ENCODE assay signal across 31 cellular contexts in the genomic region with DNA sequence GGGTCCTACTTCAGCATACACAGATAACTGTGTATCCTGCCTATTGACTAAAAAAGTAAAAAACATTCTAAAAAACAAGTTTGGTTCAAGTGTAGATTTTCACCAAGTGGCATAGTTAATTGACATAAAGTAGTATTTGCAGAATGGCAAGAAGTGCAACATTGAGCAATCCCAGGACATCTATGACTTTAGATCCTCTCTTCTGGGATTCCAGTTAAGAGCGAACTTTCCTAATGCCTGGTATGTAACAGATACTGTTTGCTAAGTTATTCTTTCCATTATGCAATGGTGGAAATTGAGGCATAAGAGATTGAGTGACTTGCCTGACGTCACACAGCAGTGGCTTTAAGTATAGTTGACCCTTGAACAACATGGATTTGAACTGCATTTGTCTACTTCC.
"Had no signal": no experiment of that assay in that cellular context is flagged by ENCODE, and none has a peak within 500 bp of the region (broad histone marks: within the 10 kb centered on the region; RNA-seq: fewer than 3 reads in every experiment).

No MANE protein-coding gene starts in this region.

- H3K27me3 ChIP-seq: brain microvascular endothelial cell, dorsolateral prefrontal cortex, heart right ventricle, neutrophil, upper lobe of left lung, vagina had no signal

- H3K27ac ChIP-seq: brain microvascular endothelial cell, coronary artery, heart right ventricle, neutrophil, prostate gland, thoracic aorta, upper lobe of left lung, vagina, VCaP had no signal

- H3K4me3 ChIP-seq: coronary artery, dorsolateral prefrontal cortex, heart right ventricle, mucosa of descending colon, prostate gland, thoracic aorta, upper lobe of left lung, vagina had no signal

- H3K36me3 ChIP-seq: prostate gland had no signal

- H3K4me3 Mint-ChIP-seq: activated CD4-positive, alpha-beta memory T cell treated with anti-CD3 and anti-CD28 coated beads, Interleukin-2, amount 10 ng/mL, durations not matched to agents 7 days and 5 days; activated CD4-positive, alpha-beta T cell treated with anti-CD3 and anti-CD28 coated beads, Interleukin-2, amount 10 ng/mL, durations not matched to agents 7 days and 5 days; activated CD8-positive, alpha-beta memory T cell treated with anti-CD3 and anti-CD28 coated beads, Interleukin-2, amount 10 ng/mL, durations not matched to agents 7 days and 5 days; activated T-cell treated with anti-CD3 and anti-CD28 coated beads, Interleukin-2, amount 50 U/mL, for 72 hours; natural killer cell treated with Interleukin-12 subunit alpha and Interleukin-12 subunit beta and Interleukin-15 and Interleukin-18, amount 100 ng/mL, for 72 hours; stimulated activated effector memory CD8-positive, alpha-beta T cell treated with anti-CD3 and anti-CD28 coated beads, Interleukin-12 subunit alpha, Interleukin-12 subunit beta, amount 100 ng/mL, for 72 hours; stimulated activated naive CD8-positive, alpha-beta T cell treated with anti-CD3 and anti-CD28 coated beads, Interleukin-15, Interleukin-2, amounts not matched to agents 100 ng/mL and 50 ng/mL, for 24 hours had no signal

- H3K27ac Mint-ChIP-seq: activated CD4-positive, alpha-beta memory T cell treated with anti-CD3 and anti-CD28 coated beads, Interleukin-2, amount 10 ng/mL, durations not matched to agents 7 days and 5 days; activated CD8-positive, alpha-beta memory T cell treated with anti-CD3 and anti-CD28 coated beads, Interleukin-2, amount 10 ng/mL, durations not matched to agents 7 days and 5 days; activated T-cell treated with anti-CD3 and anti-CD28 coated beads, Interleukin-2, amount 50 U/mL, for 72 hours; natural killer cell treated with Interleukin-12 subunit alpha and Interleukin-12 subunit beta and Interleukin-15 and Interleukin-18, amount 100 ng/mL, for 72 hours; stimulated activated effector memory CD8-positive, alpha-beta T cell treated with anti-CD3 and anti-CD28 coated beads, Interleukin-12 subunit alpha, Interleukin-12 subunit beta, amount 100 ng/mL, for 72 hours; stimulated activated naive CD8-positive, alpha-beta T cell treated with anti-CD3 and anti-CD28 coated beads, Interleukin-15, Interleukin-2, amounts not matched to agents 100 ng/mL and 50 ng/mL, for 24 hours had no signal

- H3K9me3 ChIP-seq: heart right ventricle, mucosa of descending colon, neutrophil, prostate gland, thoracic aorta, upper lobe of left lung, vagina had no signal

- FAIRE-seq: small intestine had no signal

- ATAC-seq: activated CD4-positive, CD25-positive, alpha-beta regulatory T cell treated with anti-CD3 and anti-CD28 coated beads, Interleukin-2, amount 50 U/mL, for 24 hours; activated CD8-positive, alpha-beta memory T cell treated with anti-CD3 and anti-CD28 coated beads, Interleukin-2, amount 10 ng/mL, durations not matched to agents 7 days and 5 days; activated naive CD4-positive, alpha-beta T cell treated with anti-CD3 and anti-CD28 coated beads, Interleukin-2, amount 50 U/mL, for 72 hours; activated T-cell treated with anti-CD3 and anti-CD28 coated beads, Interleukin-2, amount 50 U/mL, for 72 hours; heart right ventricle; left ventricle myocardium superior; mucosa of descending colon; natural killer cell treated with Interleukin-12 subunit alpha and Interleukin-12 subunit beta and Interleukin-15 and Interleukin-18, amount 100 ng/mL, for 72 hours; sciatic nerve; stimulated activated effector memory CD8-positive, alpha-beta T cell treated with anti-CD3 and anti-CD28 coated beads, Interleukin-12 subunit alpha, Interleukin-12 subunit beta, amount 100 ng/mL, for 72 hours had no signal

- DNase-seq: activated CD4-positive, alpha-beta memory T cell treated with anti-CD3 and anti-CD28 coated beads, Interleukin-2, amount 10 ng/mL, durations not matched to agents 7 days and 5 days; activated CD4-positive, alpha-beta T cell treated with anti-CD3 and anti-CD28 coated beads, Interleukin-2, amount 10 ng/mL, durations not matched to agents 7 days and 5 days; activated CD8-positive, alpha-beta memory T cell treated with anti-CD3 and anti-CD28 coated beads, Interleukin-2, amount 10 ng/mL, durations not matched to agents 7 days and 5 days; activated naive CD4-positive, alpha-beta T cell; activated T-cell treated with anti-CD3 and anti-CD28 coated beads, Interleukin-2, amount 50 U/mL, for 72 hours; amniotic stem cell; brain microvascular endothelial cell; dorsolateral prefrontal cortex; effector memory CD4-positive, alpha-beta T cell; erythroblast; foreskin fibroblast; heart right ventricle; kidney glomerular epithelial cell; left ventricle myocardium superior; mucosa of descending colon; retina; small intestine; stimulated activated CD4-positive, alpha-beta T cell treated with anti-CD3 and anti-CD28 coated beads, Interleukin-4, amount 100 ng/mL, for 24 hours; upper lobe of left lung had no signal

- H3K9me3 Mint-ChIP-seq: activated CD4-positive, alpha-beta memory T cell treated with anti-CD3 and anti-CD28 coated beads, Interleukin-2, amount 10 ng/mL, durations not matched to agents 7 days and 5 days; activated CD4-positive, alpha-beta T cell treated with anti-CD3 and anti-CD28 coated beads, Interleukin-2, amount 10 ng/mL, durations not matched to agents 7 days and 5 days; activated naive CD4-positive, alpha-beta T cell treated with anti-CD3 and anti-CD28 coated beads, Interleukin-2, amount 50 U/mL, for 72 hours; activated T-cell treated with anti-CD3 and anti-CD28 coated beads, Interleukin-2, amount 50 U/mL, for 72 hours; natural killer cell treated with Interleukin-12 subunit alpha and Interleukin-12 subunit beta and Interleukin-15 and Interleukin-18, amount 100 ng/mL, for 72 hours; stimulated activated effector memory CD8-positive, alpha-beta T cell treated with anti-CD3 and anti-CD28 coated beads, Interleukin-12 subunit alpha, Interleukin-12 subunit beta, amount 100 ng/mL, for 72 hours; stimulated activated naive CD8-positive, alpha-beta T cell treated with anti-CD3 and anti-CD28 coated beads, Interleukin-15, Interleukin-2, amounts not matched to agents 100 ng/mL and 50 ng/mL, for 24 hours had no signal

- H3K27me3 Mint-ChIP-seq: activated CD4-positive, alpha-beta memory T cell treated with anti-CD3 and anti-CD28 coated beads, Interleukin-2, amount 10 ng/mL, durations not matched to agents 7 days and 5 days; activated CD4-positive, alpha-beta T cell treated with anti-CD3 and anti-CD28 coated beads, Interleukin-2, amount 10 ng/mL, durations not matched to agents 7 days and 5 days; activated CD8-positive, alpha-beta memory T cell treated with anti-CD3 and anti-CD28 coated beads, Interleukin-2, amount 10 ng/mL, durations not matched to agents 7 days and 5 days; natural killer cell treated with Interleukin-12 subunit alpha and Interleukin-12 subunit beta and Interleukin-15 and Interleukin-18, amount 100 ng/mL, for 72 hours; stimulated activated naive CD8-positive, alpha-beta T cell treated with anti-CD3 and anti-CD28 coated beads, Interleukin-15, Interleukin-2, amounts not matched to agents 100 ng/mL and 50 ng/mL, for 24 hours had no signal

- H3K4me1 ChIP-seq: prostate gland, vagina had no signal
